ENCODE assay signal across 8 cellular contexts in genomic region chr15:41660235-41661077, GRCh38. TPM values are rescaled to one million over a fixed set of nuclear protein-coding genes. Genes with fewer than 3 reads are reported as not detected.
DNase-seq lines count a peak whose midpoint lies in the region; ATAC-seq, FAIRE-seq and TF ChIP-seq lines count a peak whose summit lies in the region.

Gene MGA, plus strand, starts transcription at chr15:41660405.

- peak within 1 kb of the TSS; percentile 95 for H3K4me3 Mint-ChIP-seq in T-helper 2 cell treated with Interferon-gamma antibody and Interleukin-4, amounts not matched to agents 5 μg/mL and 100 μg/mL, for 36 hours
- peak within 1 kb of the TSS; percentile 93 for H3K4me3 Mint-ChIP-seq in astrocyte (ENCODE audit: unreplicated experiment)

- no peaks in the 10 kb centered on the region for H3K36me3 ChIP-seq in astrocyte (ENCODE audit: insufficient read depth, low read length)

- no peaks in the 10 kb centered on the region for H3K9me3 ChIP-seq in astrocyte (ENCODE audit: insufficient read depth, low read depth, low read length)

- peaks cover 31% of the 10 kb centered on the region for H3K27me3 Mint-ChIP-seq in T-helper 2 cell treated with Interferon-gamma antibody and Interleukin-4, amounts not matched to agents 5 μg/mL and 100 μg/mL, for 36 hours (ENCODE audit: low read depth)
- no peaks in the 10 kb centered on the region for H3K27me3 Mint-ChIP-seq in astrocyte (ENCODE audit: low read depth, unreplicated experiment)

- peak within 1 kb of the TSS; percentile 75 for H3K9ac ChIP-seq in astrocyte (ENCODE audit: low read length)

- peaks cover 33% of the 10 kb centered on the region for H4K20me1 ChIP-seq in astrocyte (ENCODE audit: insufficient read depth, low read length)

- H3K27me3 ChIP-seq in astrocyte (ENCODE audit: insufficient read depth, low read length), result no peaks in the 10 kb centered on the region

- peak; percentile 75 for TF ChIP-seq POLR2A in GM12892 (IDR thresholded peaks at IDR 0.05; ENCODE audit: low read depth, low read length)

- peak; percentile 74 for ATAC-seq in HG02678 (IDR thresholded peaks at IDR 0.05; ENCODE audit: unreplicated experiment)

- peaks cover 48% of the 10 kb centered on the region for H3K79me2 ChIP-seq in astrocyte (ENCODE audit: insufficient read depth, low read length)

- H3K4me1 Mint-ChIP-seq in T-helper 2 cell treated with Interferon-gamma antibody and Interleukin-4, amounts not matched to agents 5 μg/mL and 100 μg/mL, for 36 hours (ENCODE audit: low read depth), result peaks cover 33% of the 10 kb centered on the region
- H3K4me1 Mint-ChIP-seq in astrocyte (ENCODE audit: low read depth, unreplicated experiment), result peaks cover 12% of the 10 kb centered on the region

- DNase-seq in GM12892 (ENCODE audit: insufficient read length) (peak; percentile 86), NCI-H1105 treated with DMSO at 0.1 percent for 48 hours (lab: John Stamatoyannopoulos, UW) (peak; percentile 65), astrocyte (ENCODE audit: low read depth) (peak; percentile 87), hippocampal formation (lab: John Stamatoyannopoulos, UW) (peak; percentile 58 to 75), retinal pigment epithelial cell (ENCODE audit: low read depth) (peak; percentile 65), cortex of kidney (lab: John Stamatoyannopoulos, UW) (no peak)
- DNase-seq in T-helper 2 cell treated with Interferon-gamma antibody and Interleukin-4, amounts not matched to agents 5 μg/mL and 100 μg/mL, for 36 hours (ENCODE audit: low spot score), result peak; percentile 95

- TF ChIP-seq CTCF in astrocyte (IDR thresholded peaks at IDR 0.05; ENCODE audit: insufficient read depth, low read depth, low read length) (no peak), retinal pigment epithelial cell (conservative IDR thresholded peaks at IDR 0.05; ENCODE audit: low read depth, low read length) (no peak)

- peak within 1 kb of the TSS; percentile 81 for H3K27ac ChIP-seq in astrocyte (ENCODE audit: low read depth, low read length)

- H3K4me1 ChIP-seq in astrocyte (ENCODE audit: insufficient read depth, low read length), result peaks cover 30% of the 10 kb centered on the region

- peak within 1 kb of the TSS; percentile 72 for H2AFZ ChIP-seq in astrocyte (ENCODE audit: low read depth, low read length)

- H3K4me3 ChIP-seq in astrocyte (ENCODE audit: insufficient read depth, low read depth, low read length) (peak within 1 kb of the TSS; percentile 63), retinal pigment epithelial cell (ENCODE audit: low read length) (peak within 1 kb of the TSS; percentile 54)

- H3K4me2 ChIP-seq in astrocyte (ENCODE audit: low read length), result peak within 1 kb of the TSS; percentile 90

- H3K27ac Mint-ChIP-seq in T-helper 2 cell treated with Interferon-gamma antibody and Interleukin-4, amounts not matched to agents 5 μg/mL and 100 μg/mL, for 36 hours, result peak within 1 kb of the TSS; percentile 98
- peak within 1 kb of the TSS; percentile 95 for H3K27ac Mint-ChIP-seq in astrocyte (ENCODE audit: unreplicated experiment)

- H3K36me3 Mint-ChIP-seq in T-helper 2 cell treated with Interferon-gamma antibody and Interleukin-4, amounts not matched to agents 5 μg/mL and 100 μg/mL, for 36 hours (ENCODE audit: low read depth), result peaks cover 6% of the 10 kb centered on the region
- peaks cover 3% of the 10 kb centered on the region for H3K36me3 Mint-ChIP-seq in astrocyte (ENCODE audit: low read depth, unreplicated experiment)

- peaks cover 10% of the 10 kb centered on the region for H3K9me3 Mint-ChIP-seq in T-helper 2 cell treated with Interferon-gamma antibody and Interleukin-4, amounts not matched to agents 5 μg/mL and 100 μg/mL, for 36 hours
- H3K9me3 Mint-ChIP-seq in astrocyte (ENCODE audit: unreplicated experiment), result no peaks in the 10 kb centered on the region

- FAIRE-seq in GM12892 (lab: Jason Lieb, UNC), result peak; percentile 91
- FAIRE-seq in astrocyte (lab: Jason Lieb, UNC), result no peak

RNA-seq across cellular contexts. Expression of gene MGA, which starts in this region (rescaled TPM):
- polyA plus RNA-seq in GM12892 (2012; ENCODE audit: missing spikeins), result 9.7 TPM
- total RNA-seq in astrocyte, result 28.4 and 32.6 TPM in 2 replicates
